In genomic region chr15:70169147-70169546, GRCh38 we compare ENCODE assay signal across 19 cellular contexts.
DNase-seq lines count a peak whose midpoint lies in the region; TF ChIP-seq lines count a peak whose summit lies in the region.
"Had no signal": no experiment of that assay in that cellular context is flagged by ENCODE, and none has a peak within 500 bp of the region (broad histone marks: within the 10 kb centered on the region; RNA-seq: fewer than 3 reads in every experiment).

No MANE protein-coding gene starts in this region.

- H3K18ac ChIP-seq in mesendoderm (ENCODE audit: low read length) = no peak overlapping the region

- DNase-seq in cardiac septum (ENCODE audit: low spot score) (peak; percentile 47), left ventricle myocardium inferior (no peak), mesendoderm (peak; percentile 60), posterior vena cava (ENCODE audit: low spot score) (peak; percentile 31), caudate nucleus (lab: John Stamatoyannopoulos, UW) (no peak), DMS153 treated with DMSO at 0.1 percent for 48 hours (lab: John Stamatoyannopoulos, UW; ENCODE audit: unreplicated experiment) (no peak)
- DNase-seq: 8988T; ACHN; AML-193; BE2C; CD4-positive, alpha-beta T cell; CD8-positive, alpha-beta memory T cell; DMS 273 treated with DMSO at 0.1 percent for 48 hours; DMS53; DMS79 treated with DMSO at 0.1 percent for 48 hours; H9 had no signal

- peaks cover 3% of the 10 kb centered on the region for H3K9me3 ChIP-seq in left ventricle myocardium inferior (replicated peaks)
- H3K9me3 ChIP-seq: BE2C had no signal

- H3K4me3 ChIP-seq in left ventricle myocardium inferior (no peak overlapping the region), mesendoderm (ENCODE audit: low read length) (no peak overlapping the region)
- H3K4me3 ChIP-seq: A549; BLaER1 treated with 17β-estradiol and CSF1 and Interleukin-3, amounts not matched to agents 10 nM and 100 nM; GM23338 had no signal

- H4K8ac ChIP-seq in mesendoderm (ENCODE audit: low read depth, low read length) = no peak overlapping the region

- H3K79me1 ChIP-seq in mesendoderm (ENCODE audit: low read length) = no peaks in the 10 kb centered on the region

- no CpG with 5 or more reads among the region's 3 CpGs for WGBS in mesendoderm (ENCODE audit: extremely low coverage, insufficient coverage, low lambda C conversion rate)

- H2BK15ac ChIP-seq in mesendoderm (replicated peaks; ENCODE audit: low read depth) = no peak overlapping the region

- no peak overlapping the region for H4K5ac ChIP-seq in mesendoderm (ENCODE audit: low read length)

- H3K27me3 ChIP-seq in left ventricle myocardium inferior (ENCODE audit: low read depth) (peaks cover 44% of the 10 kb centered on the region), mesendoderm (ENCODE audit: insufficient read depth, low read length, poor library complexity) (no peaks in the 10 kb centered on the region)
- H3K27me3 ChIP-seq: BE2C had no signal

- no peak overlapping the region for H3K23ac ChIP-seq in mesendoderm (ENCODE audit: low read length)

- no peaks in the 10 kb centered on the region for H3K36me3 ChIP-seq in left ventricle myocardium inferior
- no peaks in the 10 kb centered on the region for H3K36me3 ChIP-seq in mesendoderm (ENCODE audit: control insufficient read depth, insufficient read depth, low read length)
- H3K36me3 ChIP-seq: BE2C; BLaER1 treated with 17β-estradiol and CSF1 and Interleukin-3, amounts not matched to agents 10 nM and 100 nM had no signal

- H3K27ac ChIP-seq in left ventricle myocardium inferior (replicated peaks) (no peak overlapping the region), mesendoderm (ENCODE audit: low read depth, low read length) (no peak overlapping the region), caudate nucleus (ENCODE audit: low read depth, low read length) (no peak overlapping the region)
- H3K27ac ChIP-seq: A549; BLaER1 treated with 17β-estradiol and CSF1 and Interleukin-3, amounts not matched to agents 10 nM and 100 nM had no signal

- H2BK120ac ChIP-seq in mesendoderm (ENCODE audit: low read depth, low read length) = no peak overlapping the region

- H3K56ac ChIP-seq in mesendoderm (ENCODE audit: low read length) = no peak overlapping the region

- H3K4ac ChIP-seq in mesendoderm (ENCODE audit: low read depth, low read length) = no peak overlapping the region

- no peak for TF ChIP-seq CTCF in left ventricle myocardium inferior (IDR thresholded peaks at IDR 0.05; ENCODE audit: borderline replicate concordance)

- H3K4me2 ChIP-seq in mesendoderm (ENCODE audit: low read length) = no peak overlapping the region
- H3K4me2 ChIP-seq: A549; BLaER1 treated with 17β-estradiol and CSF1 and Interleukin-3, amounts not matched to agents 10 nM and 100 nM; GM23338 had no signal

- no peak overlapping the region for H2AK5ac ChIP-seq in mesendoderm (ENCODE audit: low read length)

- H3K4me1 ChIP-seq in left ventricle myocardium inferior (peaks cover 30% of the 10 kb centered on the region), mesendoderm (ENCODE audit: control insufficient read depth, low read depth, low read length) (peaks cover 18% of the 10 kb centered on the region)
- H3K4me1 ChIP-seq: A549; BLaER1 treated with 17β-estradiol and CSF1 and Interleukin-3, amounts not matched to agents 10 nM and 100 nM had no signal

- no peak overlapping the region for H2BK5ac ChIP-seq in mesendoderm (ENCODE audit: low read length)

- no peaks in the 10 kb centered on the region for H3K79me2 ChIP-seq in mesendoderm (ENCODE audit: control insufficient read depth, insufficient read depth, low read length)

- intact Hi-C loops in cardiac septum (cut with DNase I) (loop anchor here (5.0 kb wide), 1 partner anchor 572 kb away; no protein-coding TSS in a partner anchor), left ventricle myocardium inferior (cut with micrococcal nuclease) (no loop called here), posterior vena cava (cut with DNase I) (no loop called here)

- no peak overlapping the region for H3K9ac ChIP-seq in mesendoderm (ENCODE audit: low read length)
- H3K9ac ChIP-seq: BLaER1 treated with 17β-estradiol and CSF1 and Interleukin-3, amounts not matched to agents 10 nM and 100 nM had no signal

Comparison
In these comparisons a context has a peak if more than half of its experiments do, and no peak if none do; other contexts are left out.
1. DNase-seq: peak in cardiac septum (single experiment), mesendoderm (single experiment) and posterior vena cava (single experiment); none in left ventricle myocardium inferior (single experiment), caudate nucleus (0 of 61) and DMS153 treated with DMSO at 0.1 percent for 48 hours (single experiment).